ENCODE assay signal across 19 cellular contexts in genomic region chr7:45267262-45267661, GRCh38.
A peak's percentile ranks its signal among the peaks of the same experiment; 100 is the strongest.
DNase-seq lines count a peak whose midpoint lies in the region; ATAC-seq and TF ChIP-seq lines count a peak whose summit lies in the region.
"Had no signal": no experiment of that assay in that cellular context is flagged by ENCODE, and none has a peak within 500 bp of the region (broad histone marks: within the 10 kb centered on the region; RNA-seq: fewer than 3 reads in every experiment).

No MANE protein-coding gene starts in this region.

- H3K27me3 Mint-ChIP-seq in activated CD4-positive, alpha-beta T cell treated with anti-CD3 and anti-CD28 coated beads for 36 hours, result peaks cover 23% of the 10 kb centered on the region

- H3K4me1 ChIP-seq in mammary epithelial cell (ENCODE audit: insufficient read depth, low read length) (no peaks in the 10 kb centered on the region), liver (ENCODE audit: control insufficient read depth in 4 of 4, insufficient read depth in 4 of 4, low read length in 3 of 4) (no peaks in the 10 kb centered on the region)
- H3K4me1 ChIP-seq: thyroid gland had no signal

- no peaks in the 10 kb centered on the region for H3K9me3 ChIP-seq in mammary epithelial cell (replicated peaks; ENCODE audit: insufficient read depth, low read length)
- H3K9me3 ChIP-seq in liver (ENCODE audit: control insufficient read depth in 4 of 4, low read length in 3 of 4), result no peaks in the 10 kb centered on the region
- H3K9me3 ChIP-seq: thyroid gland had no signal

- CTCF ChIA-PET in mammary epithelial cell (lab: Charles Lee; ENCODE audit: low non-redundant PET), result no interaction called here
- CTCF ChIA-PET in activated CD4-positive, alpha-beta T cell treated with anti-CD3 and anti-CD28 coated beads for 36 hours (lab: Charles Lee), result no interaction called here

- H3K27ac ChIP-seq in mammary epithelial cell (ENCODE audit: insufficient read depth, low read depth, low read length), result no peak overlapping the region
- no peak overlapping the region for H3K27ac ChIP-seq in liver (ENCODE audit: low read depth in 1 of 2, low read length in 2 of 2)
- H3K27ac ChIP-seq: thyroid gland had no signal

- H2AFZ ChIP-seq in mammary epithelial cell (ENCODE audit: low read depth, low read length), result no peak overlapping the region

- no peak overlapping the region for H3K4me3 Mint-ChIP-seq in activated CD4-positive, alpha-beta T cell treated with anti-CD3 and anti-CD28 coated beads for 36 hours
- H3K4me3 Mint-ChIP-seq: activated B cell treated with CpG ODN at 0.5 μM for 24 hours; activated CD8-positive, alpha-beta T cell treated with anti-CD3 and anti-CD28 coated beads for 36 hours; activated naive CD4-positive, alpha-beta T cell treated with anti-CD3 and anti-CD28 coated beads for 36 hours; activated T-cell treated with anti-CD3 and anti-CD28 coated beads, Interleukin-2, amount 50 U/mL, for 4 hours; dendritic cell treated with granulocyte-macrophage colony-stimulating factor and Interleukin-4, amounts not matched to agents 40 ng/mL and 50 ng/mL, for 4 days had no signal

- H3K4me1 Mint-ChIP-seq in activated CD4-positive, alpha-beta T cell treated with anti-CD3 and anti-CD28 coated beads for 36 hours, result no peaks in the 10 kb centered on the region
- H3K4me1 Mint-ChIP-seq: activated B cell treated with CpG ODN at 0.5 μM for 24 hours had no signal

- H3K4me2 ChIP-seq in mammary epithelial cell (ENCODE audit: insufficient read depth, low read depth, low read length), result no peak overlapping the region

- no peaks in the 10 kb centered on the region for H3K9me3 Mint-ChIP-seq in activated CD4-positive, alpha-beta T cell treated with anti-CD3 and anti-CD28 coated beads for 36 hours (ENCODE audit: low read depth)

- H3K36me3 Mint-ChIP-seq in activated CD4-positive, alpha-beta T cell treated with anti-CD3 and anti-CD28 coated beads for 36 hours (ENCODE audit: low read depth), result no peaks in the 10 kb centered on the region

- H3K4me3 ChIP-seq in mammary epithelial cell (replicated peaks in 1 of 3; ENCODE audit: insufficient read depth in 1 of 3, low read depth in 2 of 3, low read length in 3 of 3) (no peak overlapping the region), liver (ENCODE audit: low read depth in 1 of 3, low read length in 3 of 3) (no peak overlapping the region)
- H3K4me3 ChIP-seq: thyroid gland had no signal

- DNase-seq in AG20443 (ENCODE audit: low spot score), result peak; percentile 30
- peak; percentile 8 for DNase-seq in LHCN-M2 (ENCODE audit: low read depth)
- DNase-seq in mammary epithelial cell, result peak; percentile 8
- DNase-seq in UCSD-AML1 (lab: John Stamatoyannopoulos, UW; ENCODE audit: unreplicated experiment), result no peak
- DNase-seq in activated CD4-positive, alpha-beta T cell treated with anti-CD3 and anti-CD28 coated beads for 36 hours, result no peak
- no peak for DNase-seq in SW480 (ENCODE audit: low spot score)
- DNase-seq: activated B cell treated with CpG ODN at 0.5 μM for 24 hours; activated CD8-positive, alpha-beta T cell treated with anti-CD3 and anti-CD28 coated beads for 36 hours; activated naive CD4-positive, alpha-beta T cell treated with anti-CD3 and anti-CD28 coated beads for 36 hours; activated T-cell treated with anti-CD3 and anti-CD28 coated beads, Interleukin-2, amount 50 U/mL, for 4 hours; AML-193; NCI-H1417 treated with DMSO at 0.1 percent for 48 hours; right cardiac atrium; SIG-M5; T-helper 2 cell; thyroid gland had no signal

- in situ Hi-C loops in mammary epithelial cell (cut with MboI; ENCODE audit: low sequenced_read_pairs in 2 of 2), result no loop called here

- H4K20me1 ChIP-seq in mammary epithelial cell (ENCODE audit: insufficient read depth, low read length), result no peaks in the 10 kb centered on the region

- H3K9ac ChIP-seq in mammary epithelial cell (ENCODE audit: insufficient read depth, low read length) (no peak overlapping the region), liver (ENCODE audit: low read depth in 1 of 2, low read length in 2 of 2) (no peak overlapping the region)

- no peak for ATAC-seq in activated CD4-positive, alpha-beta T cell treated with anti-CD3 and anti-CD28 coated beads for 36 hours
- no peak for ATAC-seq in HG03097 (IDR thresholded peaks at IDR 0.05; ENCODE audit: low FRiP score, unreplicated experiment)
- ATAC-seq: activated CD8-positive, alpha-beta T cell treated with anti-CD3 and anti-CD28 coated beads for 36 hours; activated T-cell treated with anti-CD3 and anti-CD28 coated beads, Interleukin-2, amount 50 U/mL, for 4 hours; right cardiac atrium had no signal

- intact Hi-C loops in mammary epithelial cell (cut with micrococcal nuclease), result loop anchor here (10.0 kb wide), 1 partner anchor 588 kb away; no protein-coding TSS in a partner anchor
- intact Hi-C loops in activated CD4-positive, alpha-beta T cell treated with anti-CD3 and anti-CD28 coated beads for 36 hours (cut with DNase I, micrococcal nuclease), result loop anchor here in 1 of 2 experiments (10.0 kb wide), 1 partner anchor 588 kb away; no protein-coding TSS in a partner anchor

- H3K27me3 ChIP-seq in mammary epithelial cell (ENCODE audit: insufficient read depth, low read length), result no peaks in the 10 kb centered on the region
- H3K27me3 ChIP-seq in liver (ENCODE audit: control insufficient read depth in 4 of 4, insufficient read depth in 4 of 4, low read length in 3 of 4), result peaks cover 0 to 9% (median 2%) of the 10 kb centered on the region in 4 donors
- H3K27me3 ChIP-seq: thyroid gland had no signal

- dilution Hi-C loops in mammary epithelial cell (cut with HindIII; ENCODE audit: low sequenced_read_pairs), result no loop called here

- no peak for TF ChIP-seq CTCF in mammary epithelial cell (conservative IDR thresholded peaks at IDR 0.05 in 1 of 2, IDR thresholded peaks at IDR 0.05 in 1 of 2; ENCODE audit: extremely low read depth in 1 of 2, insufficient read depth in 1 of 2, low read depth in 1 of 2, low read length in 2 of 2)
- no peak for TF ChIP-seq CTCF in liver (IDR thresholded peaks at IDR 0.05; ENCODE audit: low read depth, low read length, missing input control)

- TF ChIP-seq RAD21 in liver (IDR thresholded peaks at IDR 0.05), result no peak

- BruUV-seq in mammary epithelial cell (replicated peaks; lab: Mats Ljungman, UMichigan), result no TSS peak

- H3K36me3 ChIP-seq in mammary epithelial cell (ENCODE audit: insufficient read depth, low read length) (no peaks in the 10 kb centered on the region), liver (ENCODE audit: control insufficient read depth in 4 of 4, insufficient read depth in 3 of 4, low read depth in 1 of 4, low read length in 3 of 4) (no peaks in the 10 kb centered on the region)
- H3K36me3 ChIP-seq: thyroid gland had no signal

- H3K79me2 ChIP-seq in mammary epithelial cell (ENCODE audit: insufficient read depth, low read length), result no peaks in the 10 kb centered on the region

- WGBS in mammary epithelial cell (ENCODE audit: low coverage, missing lambda C conversion rate), result 36% methylated on average over 8 of the region's 9 CpGs
- WGBS in liver, result 44% methylated on average over 9 of the region's 9 CpGs

- POLR2A ChIA-PET in activated CD4-positive, alpha-beta T cell treated with anti-CD3 and anti-CD28 coated beads for 36 hours (lab: Charles Lee), result no interaction called here

- no peak overlapping the region for H3K27ac Mint-ChIP-seq in activated CD4-positive, alpha-beta T cell treated with anti-CD3 and anti-CD28 coated beads for 36 hours
- H3K27ac Mint-ChIP-seq: activated B cell treated with CpG ODN at 0.5 μM for 24 hours; activated CD8-positive, alpha-beta T cell treated with anti-CD3 and anti-CD28 coated beads for 36 hours; activated naive CD4-positive, alpha-beta T cell treated with anti-CD3 and anti-CD28 coated beads for 36 hours; dendritic cell treated with granulocyte-macrophage colony-stimulating factor and Interleukin-4, amounts not matched to agents 40 ng/mL and 50 ng/mL, for 4 days had no signal

TF ChIP-seq in liver, 16 proteins besides CTCF, POLR2A, EP300 and RAD21:
- TF ChIP-seq, protein P1, sequence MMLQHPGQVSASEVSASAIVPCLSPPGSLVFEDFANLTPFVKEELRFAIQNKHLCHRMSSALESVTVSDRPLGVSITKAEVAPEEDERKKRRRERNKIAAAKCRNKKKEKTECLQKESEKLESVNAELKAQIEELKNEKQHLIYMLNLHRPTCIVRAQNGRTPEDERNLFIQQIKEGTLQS (IDR thresholded peaks at IDR 0.05), result no peak
- TF ChIP-seq GABPA (IDR thresholded peaks at IDR 0.05 in 1 of 2, conservative IDR thresholded peaks at IDR 0.05 in 1 of 2), result no peak
- peak; percentile 93 for TF ChIP-seq REST (IDR thresholded peaks at IDR 0.05)
- TF ChIP-seq, protein P2, sequence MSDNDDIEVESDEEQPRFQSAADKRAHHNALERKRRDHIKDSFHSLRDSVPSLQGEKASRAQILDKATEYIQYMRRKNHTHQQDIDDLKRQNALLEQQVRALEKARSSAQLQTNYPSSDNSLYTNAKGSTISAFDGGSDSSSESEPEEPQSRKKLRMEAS (IDR thresholded peaks at IDR 0.05), result no peak
TF ChIP-seq in liver: peak in this region for 1.

Comparison
In these comparisons a context has a peak if more than half of its experiments do, and no peak if none do; other contexts are left out.
1. DNase-seq: peak in AG20443 (single experiment), LHCN-M2 (single experiment) and mammary epithelial cell (single experiment); none in UCSD-AML1 (single experiment), activated CD4-positive, alpha-beta T cell treated with anti-CD3 and anti-CD28 coated beads for 36 hours (single experiment) and SW480 (single experiment).